Comparison of ENCODE assay signal across 1 cellular context in genomic region chr15:75648156-75649000, GRCh38.
TF ChIP-seq lines count a peak whose summit lies in the region.

No MANE protein-coding gene starts in this region.

TF ChIP-seq in HepG2, 621 proteins besides CTCF, POLR2A, EP300 and RAD21 (continues in another document):
- TF ChIP-seq NFE2L2 (IDR thresholded peaks at IDR 0.05; ENCODE audit: low read length), result 0 out of 2 replicates have a peak, but pooled peaks have one; percentile 16
- TF ChIP-seq RARA (CRISPR knock-in tag; IDR thresholded peaks at IDR 0.05), result peak; percentile 63
- TF ChIP-seq, protein P1, sequence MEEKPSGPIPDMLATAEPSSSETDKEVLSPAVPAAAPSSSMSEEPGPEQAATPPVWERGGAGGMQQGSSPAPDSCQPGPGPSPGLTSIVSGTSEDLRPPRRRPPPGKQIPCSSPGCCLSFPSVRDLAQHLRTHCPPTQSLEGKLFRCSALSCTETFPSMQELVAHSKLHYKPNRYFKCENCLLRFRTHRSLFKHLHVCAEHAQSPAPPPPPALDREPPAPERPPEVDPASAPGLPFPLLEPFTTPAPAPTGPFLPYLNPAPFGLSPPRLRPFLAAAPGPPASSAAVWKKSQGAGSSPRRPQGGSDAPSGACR (CRISPR knock-in tag; IDR thresholded peaks at IDR 0.05), result 0 out of 2 replicates have a peak, but pooled peaks have one; percentile 5
- TF ChIP-seq NONO (IDR thresholded peaks at IDR 0.05), result no peak
- peak; percentile 8; the same call in 1 of the 2 replicates for TF ChIP-seq NONO (CRISPR knock-in tag; conservative IDR thresholded peaks at IDR 0.05)
- TF ChIP-seq ZNF713 (CRISPR knock-in tag; IDR thresholded peaks at IDR 0.05), result no peak
- 0 out of 2 replicates have a peak, but pooled peaks have one; percentile 11 for TF ChIP-seq ZNF788 (CRISPR knock-in tag; IDR thresholded peaks at IDR 0.05; ENCODE audit: borderline replicate concordance)
- TF ChIP-seq, protein P2, sequence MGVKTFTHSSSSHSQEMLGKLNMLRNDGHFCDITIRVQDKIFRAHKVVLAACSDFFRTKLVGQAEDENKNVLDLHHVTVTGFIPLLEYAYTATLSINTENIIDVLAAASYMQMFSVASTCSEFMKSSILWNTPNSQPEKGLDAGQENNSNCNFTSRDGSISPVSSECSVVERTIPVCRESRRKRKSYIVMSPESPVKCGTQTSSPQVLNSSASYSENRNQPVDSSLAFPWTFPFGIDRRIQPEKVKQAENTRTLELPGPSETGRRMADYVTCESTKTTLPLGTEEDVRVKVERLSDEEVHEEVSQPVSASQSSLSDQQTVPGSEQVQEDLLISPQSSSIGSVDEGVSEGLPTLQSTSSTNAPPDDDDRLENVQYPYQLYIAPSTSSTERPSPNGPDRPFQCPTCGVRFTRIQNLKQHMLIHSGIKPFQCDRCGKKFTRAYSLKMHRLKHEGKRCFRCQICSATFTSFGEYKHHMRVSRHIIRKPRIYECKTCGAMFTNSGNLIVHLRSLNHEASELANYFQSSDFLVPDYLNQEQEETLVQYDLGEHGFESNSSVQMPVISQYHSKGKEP (CRISPR knock-in tag; IDR thresholded peaks at IDR 0.05), result no peak
- peak; percentile 40; the same call in 1 of the 2 replicates for TF ChIP-seq ZNF615 (CRISPR knock-in tag; IDR thresholded peaks at IDR 0.05; ENCODE audit: borderline replicate concordance)
- TF ChIP-seq ATF3 (CRISPR knock-in tag; IDR thresholded peaks at IDR 0.05), result no peak; the same call in 1 of the 2 replicates
- TF ChIP-seq HOXA5 (CRISPR knock-in tag; IDR thresholded peaks at IDR 0.05), result 0 out of 2 replicates have a peak, but pooled peaks have one; percentile 20
- 0 out of 2 replicates have a peak, but pooled peaks have one; percentile 25 for TF ChIP-seq PAX8 (CRISPR knock-in tag; IDR thresholded peaks at IDR 0.05; ENCODE audit: borderline replicate concordance)
- TF ChIP-seq ZFP90 (CRISPR knock-in tag; IDR thresholded peaks at IDR 0.05; ENCODE audit: borderline replicate concordance), result peak; percentile 45; the same call in 1 of the 2 replicates
- TF ChIP-seq ZNF350 (CRISPR knock-in tag; IDR thresholded peaks at IDR 0.05; ENCODE audit: borderline replicate concordance, low read depth), result peak; percentile 13; the same call in 1 of the 2 replicates
- no peak for TF ChIP-seq HOXA9 (CRISPR knock-in tag; IDR thresholded peaks at IDR 0.05; ENCODE audit: borderline replicate concordance)
- 0 out of 2 replicates have a peak, but pooled peaks have one; percentile 25 for TF ChIP-seq FOXO1 (CRISPR knock-in tag; IDR thresholded peaks at IDR 0.05)
- TF ChIP-seq ZNF607 (CRISPR knock-in tag; IDR thresholded peaks at IDR 0.05; ENCODE audit: borderline replicate concordance), result peak; percentile 7; the same call in 1 of the 2 replicates
- TF ChIP-seq BCL6 (CRISPR knock-in tag; IDR thresholded peaks at IDR 0.05), result no peak; the same call in 1 of the 2 replicates
- 0 out of 2 replicates have a peak, but pooled peaks have one; percentile 4 for TF ChIP-seq MYC (CRISPR knock-in tag; IDR thresholded peaks at IDR 0.05; ENCODE audit: borderline replicate concordance)
- TF ChIP-seq HMGA1 (CRISPR knock-in tag; conservative IDR thresholded peaks at IDR 0.05), result no peak
- TF ChIP-seq NCOR1 (IDR thresholded peaks at IDR 0.05; ENCODE audit: borderline replicate concordance, low read length), result peak; percentile 35; the same call in 1 of the 2 replicates
- TF ChIP-seq, protein P3, sequence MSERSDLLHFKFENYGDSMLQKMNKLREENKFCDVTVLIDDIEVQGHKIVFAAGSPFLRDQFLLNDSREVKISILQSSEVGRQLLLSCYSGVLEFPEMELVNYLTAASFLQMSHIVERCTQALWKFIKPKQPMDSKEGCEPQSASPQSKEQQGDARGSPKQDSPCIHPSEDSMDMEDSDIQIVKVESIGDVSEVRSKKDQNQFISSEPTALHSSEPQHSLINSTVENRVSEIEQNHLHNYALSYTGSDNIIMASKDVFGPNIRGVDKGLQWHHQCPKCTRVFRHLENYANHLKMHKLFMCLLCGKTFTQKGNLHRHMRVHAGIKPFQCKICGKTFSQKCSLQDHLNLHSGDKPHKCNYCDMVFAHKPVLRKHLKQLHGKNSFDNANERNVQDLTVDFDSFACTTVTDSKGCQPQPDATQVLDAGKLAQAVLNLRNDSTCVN (CRISPR knock-in tag; IDR thresholded peaks at IDR 0.05; ENCODE audit: borderline replicate concordance), result peak; percentile 1; the same call in 1 of the 2 replicates
- peak; percentile 53; the same call in 1 of the 2 replicates for TF ChIP-seq RXRA (CRISPR knock-in tag; IDR thresholded peaks at IDR 0.05)
- TF ChIP-seq STAT6 (CRISPR knock-in tag; IDR thresholded peaks at IDR 0.05; ENCODE audit: borderline replicate concordance), result 0 out of 2 replicates have a peak, but pooled peaks have one; percentile 19
- 0 out of 2 replicates have a peak, but pooled peaks have one; percentile 23 for TF ChIP-seq ISX (CRISPR knock-in tag; conservative IDR thresholded peaks at IDR 0.05)
- 0 out of 2 replicates have a peak, but pooled peaks have one; percentile 68 for TF ChIP-seq NAIF1 (CRISPR knock-in tag; IDR thresholded peaks at IDR 0.05; ENCODE audit: borderline replicate concordance)
- TF ChIP-seq CEBPB (IDR thresholded peaks at IDR 0.05; ENCODE audit: borderline replicate concordance, low read depth, low read length), result peak; percentile 65; the same call in 1 of the 2 replicates
- TF ChIP-seq, protein P4, sequence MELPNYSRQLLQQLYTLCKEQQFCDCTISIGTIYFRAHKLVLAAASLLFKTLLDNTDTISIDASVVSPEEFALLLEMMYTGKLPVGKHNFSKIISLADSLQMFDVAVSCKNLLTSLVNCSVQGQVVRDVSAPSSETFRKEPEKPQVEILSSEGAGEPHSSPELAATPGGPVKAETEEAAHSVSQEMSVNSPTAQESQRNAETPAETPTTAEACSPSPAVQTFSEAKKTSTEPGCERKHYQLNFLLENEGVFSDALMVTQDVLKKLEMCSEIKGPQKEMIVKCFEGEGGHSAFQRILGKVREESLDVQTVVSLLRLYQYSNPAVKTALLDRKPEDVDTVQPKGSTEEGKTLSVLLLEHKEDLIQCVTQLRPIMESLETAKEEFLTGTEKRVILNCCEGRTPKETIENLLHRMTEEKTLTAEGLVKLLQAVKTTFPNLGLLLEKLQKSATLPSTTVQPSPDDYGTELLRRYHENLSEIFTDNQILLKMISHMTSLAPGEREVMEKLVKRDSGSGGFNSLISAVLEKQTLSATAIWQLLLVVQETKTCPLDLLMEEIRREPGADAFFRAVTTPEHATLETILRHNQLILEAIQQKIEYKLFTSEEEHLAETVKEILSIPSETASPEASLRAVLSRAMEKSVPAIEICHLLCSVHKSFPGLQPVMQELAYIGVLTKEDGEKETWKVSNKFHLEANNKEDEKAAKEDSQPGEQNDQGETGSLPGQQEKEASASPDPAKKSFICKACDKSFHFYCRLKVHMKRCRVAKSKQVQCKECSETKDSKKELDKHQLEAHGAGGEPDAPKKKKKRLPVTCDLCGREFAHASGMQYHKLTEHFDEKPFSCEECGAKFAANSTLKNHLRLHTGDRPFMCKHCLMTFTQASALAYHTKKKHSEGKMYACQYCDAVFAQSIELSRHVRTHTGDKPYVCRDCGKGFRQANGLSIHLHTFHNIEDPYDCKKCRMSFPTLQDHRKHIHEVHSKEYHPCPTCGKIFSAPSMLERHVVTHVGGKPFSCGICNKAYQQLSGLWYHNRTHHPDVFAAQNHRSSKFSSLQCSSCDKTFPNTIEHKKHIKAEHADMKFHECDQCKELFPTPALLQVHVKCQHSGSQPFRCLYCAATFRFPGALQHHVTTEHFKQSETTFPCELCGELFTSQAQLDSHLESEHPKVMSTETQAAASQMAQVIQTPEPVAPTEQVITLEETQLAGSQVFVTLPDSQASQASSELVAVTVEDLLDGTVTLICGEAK (IDR thresholded peaks at IDR 0.05), result no peak
- TF ChIP-seq, protein P4 (CRISPR knock-in tag; IDR thresholded peaks at IDR 0.05), result 0 out of 2 replicates have a peak, but pooled peaks have one; percentile 2
- no peak for TF ChIP-seq SRF (IDR thresholded peaks at IDR 0.05; ENCODE audit: low read depth, low read length)
- no peak for TF ChIP-seq ZNF432 (CRISPR knock-in tag; IDR thresholded peaks at IDR 0.05; ENCODE audit: borderline replicate concordance)
- peak; percentile 73 for TF ChIP-seq PITX1 (CRISPR knock-in tag; IDR thresholded peaks at IDR 0.05)
- TF ChIP-seq ISL2 (CRISPR knock-in tag; IDR thresholded peaks at IDR 0.05), result 0 out of 2 replicates have a peak, but pooled peaks have one; percentile 25
- peak; percentile 3; the same call in 1 of the 2 replicates for TF ChIP-seq GABPB1 (CRISPR knock-in tag; IDR thresholded peaks at IDR 0.05)
- TF ChIP-seq GZF1 (CRISPR knock-in tag; IDR thresholded peaks at IDR 0.05), result 0 out of 2 replicates have a peak, but pooled peaks have one; percentile 0
- no peak for TF ChIP-seq ZNF101 (CRISPR knock-in tag; IDR thresholded peaks at IDR 0.05; ENCODE audit: borderline replicate concordance, low read depth)
- 0 out of 2 replicates have a peak, but pooled peaks have one; percentile 29 for TF ChIP-seq NFYB (CRISPR knock-in tag; IDR thresholded peaks at IDR 0.05)
- TF ChIP-seq ZMAT3 (CRISPR knock-in tag; conservative IDR thresholded peaks at IDR 0.05), result no peak
- no peak for TF ChIP-seq LCORL (IDR thresholded peaks at IDR 0.05)
- TF ChIP-seq LCORL (CRISPR knock-in tag; IDR thresholded peaks at IDR 0.05), result peak; percentile 0; the same call in 1 of the 2 replicates
- TF ChIP-seq ZSCAN21 (CRISPR knock-in tag; IDR thresholded peaks at IDR 0.05; ENCODE audit: borderline replicate concordance), result 0 out of 2 replicates have a peak, but pooled peaks have one; percentile 45
- TF ChIP-seq ZNF670 (CRISPR knock-in tag; IDR thresholded peaks at IDR 0.05; ENCODE audit: borderline replicate concordance), result peak; percentile 83; the same call in 1 of the 2 replicates
- TF ChIP-seq CEBPG (CRISPR knock-in tag; IDR thresholded peaks at IDR 0.05), result peak; percentile 36; the same call in 1 of the 2 replicates
- TF ChIP-seq PHF8 (CRISPR knock-in tag; IDR thresholded peaks at IDR 0.05), result peak; percentile 12; the same call in 1 of the 2 replicates
- TF ChIP-seq, protein P5, sequence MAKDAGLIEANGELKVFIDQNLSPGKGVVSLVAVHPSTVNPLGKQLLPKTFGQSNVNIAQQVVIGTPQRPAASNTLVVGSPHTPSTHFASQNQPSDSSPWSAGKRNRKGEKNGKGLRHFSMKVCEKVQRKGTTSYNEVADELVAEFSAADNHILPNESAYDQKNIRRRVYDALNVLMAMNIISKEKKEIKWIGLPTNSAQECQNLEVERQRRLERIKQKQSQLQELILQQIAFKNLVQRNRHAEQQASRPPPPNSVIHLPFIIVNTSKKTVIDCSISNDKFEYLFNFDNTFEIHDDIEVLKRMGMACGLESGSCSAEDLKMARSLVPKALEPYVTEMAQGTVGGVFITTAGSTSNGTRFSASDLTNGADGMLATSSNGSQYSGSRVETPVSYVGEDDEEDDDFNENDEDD (CRISPR knock-in tag; IDR thresholded peaks at IDR 0.05; ENCODE audit: borderline replicate concordance), result 0 out of 2 replicates have a peak, but pooled peaks have one; percentile 38
- no peak for TF ChIP-seq PAF1 (CRISPR knock-in tag; IDR thresholded peaks at IDR 0.05)
- TF ChIP-seq HOXA3 (CRISPR knock-in tag; IDR thresholded peaks at IDR 0.05), result peak; percentile 43; the same call in 1 of the 2 replicates
- peak; percentile 68 for TF ChIP-seq ZBTB7B (CRISPR knock-in tag; IDR thresholded peaks at IDR 0.05)
- TF ChIP-seq ZNF547 (CRISPR knock-in tag; IDR thresholded peaks at IDR 0.05), result no peak
- no peak for TF ChIP-seq ZNF282 (IDR thresholded peaks at IDR 0.05; ENCODE audit: partially characterized antibody)
- TF ChIP-seq ZNF605 (CRISPR knock-in tag; IDR thresholded peaks at IDR 0.05), result 0 out of 2 replicates have a peak, but pooled peaks have one; percentile 4
- 0 out of 2 replicates have a peak, but pooled peaks have one; percentile 24 for TF ChIP-seq GFI1 (CRISPR knock-in tag; IDR thresholded peaks at IDR 0.05; ENCODE audit: borderline replicate concordance)
